Comparison of ENCODE assay signal across 8 cellular contexts in the genomic region with DNA sequence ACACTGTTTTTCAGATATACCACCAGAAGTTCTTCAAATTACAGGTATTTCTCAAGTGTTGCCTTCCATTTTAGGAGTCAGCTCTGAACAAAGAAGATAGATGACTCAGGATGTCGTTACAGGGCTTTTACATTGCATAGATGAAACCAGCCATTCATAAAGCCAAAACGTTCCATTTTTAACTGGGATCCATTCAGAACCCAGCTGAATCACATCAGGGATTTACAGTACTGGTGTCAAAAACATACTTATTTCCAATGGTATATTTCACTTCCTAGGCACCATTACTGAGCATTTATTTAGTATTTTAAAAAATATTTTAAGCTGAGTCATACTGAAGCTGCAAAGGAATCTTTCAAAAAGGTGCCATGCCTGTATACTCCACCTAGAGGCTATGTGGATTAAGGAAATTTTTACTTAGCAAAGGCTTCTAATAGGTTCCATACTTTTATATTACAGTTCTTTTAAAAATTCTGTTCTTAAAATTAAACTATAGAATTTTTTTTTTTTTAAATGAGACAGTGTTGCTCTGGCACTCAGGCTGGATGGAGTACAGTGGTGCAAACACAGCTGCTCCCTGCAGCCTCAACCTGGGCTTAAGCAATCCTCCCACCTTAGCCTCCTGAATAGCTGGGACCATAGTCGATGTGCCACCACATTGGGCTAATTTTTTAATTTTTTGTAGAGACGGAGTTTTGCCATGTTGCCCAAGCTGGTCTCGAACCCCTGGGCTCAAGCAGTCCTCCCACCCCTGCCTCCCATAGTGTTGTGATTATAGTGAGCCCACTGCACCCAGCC. TPM values are rescaled to one million over a fixed set of nuclear protein-coding genes. Genes with fewer than 3 reads are reported as not detected.
DNase-seq lines count a peak whose midpoint lies in the region; ATAC-seq and TF ChIP-seq lines count a peak whose summit lies in the region.

No MANE protein-coding gene starts in this region.

- peak; percentile 29 for ATAC-seq in GM18861 (IDR thresholded peaks at IDR 0.05; ENCODE audit: unreplicated experiment)

- CTCF ChIA-PET in PC-9 (lab: Charles Lee), result interaction anchor here (1.0 to 1.2 kb wide), 3 partner anchors 10 to 214 kb away, joined by 3 to 5 read pairs (median 3); no protein-coding TSS in a partner anchor

- no peaks in the 10 kb centered on the region for H3K9me3 ChIP-seq in PC-9 (ENCODE audit: insufficient read depth, low read depth)
- no peaks in the 10 kb centered on the region for H3K9me3 ChIP-seq in neural cell (ENCODE audit: low read length)

- TF ChIP-seq EP300 in neural cell (conservative IDR thresholded peaks at IDR 0.05; ENCODE audit: poor library complexity, severe bottlenecking), result no peak

- peaks cover 37% of the 10 kb centered on the region for H3K4me1 ChIP-seq in PC-9 (replicated peaks; ENCODE audit: insufficient read depth)

- H3K4me1 Mint-ChIP-seq in chondrocyte (ENCODE audit: low read depth), result peaks cover 58% of the 10 kb centered on the region

- intact Hi-C loops in PC-9 (cut with micrococcal nuclease; ENCODE audit: unreplicated experiment) (loop anchor here (10.0 kb wide), 1 partner anchor 332 kb away; no protein-coding TSS in a partner anchor), posterior cingulate gyrus (cut with DNase I) (no loop called here)

- DNase-seq in Caki2 (ENCODE audit: low read depth) (peak; percentile 79), HL-60 (ENCODE audit: low read depth in 1 of 2, low spot score in 1 of 2) (peak; percentile 28 to 53), PC-9 (peak; percentile 16 to 76), chondrocyte (ENCODE audit: low spot score) (no peak), UCSD-AML1 (lab: John Stamatoyannopoulos, UW; ENCODE audit: unreplicated experiment) (no peak), posterior cingulate gyrus (no peak)

- H3K27me3 ChIP-seq in HL-60 (ENCODE audit: insufficient read depth, poor library complexity, severe bottlenecking) (no peaks in the 10 kb centered on the region), PC-9 (ENCODE audit: insufficient read depth, low read depth) (no peaks in the 10 kb centered on the region), neural cell (ENCODE audit: insufficient read depth, low read depth, low read length) (no peaks in the 10 kb centered on the region)

- peak overlapping the region; percentile 93 for H3K27ac ChIP-seq in HL-60 (replicated peaks)
- peak overlapping the region; percentile 95 for H3K27ac ChIP-seq in PC-9
- H3K27ac ChIP-seq in neural cell (ENCODE audit: low read length), result peak overlapping the region; percentile 65

- TF ChIP-seq CTCF in HL-60 (IDR thresholded peaks at IDR 0.05; ENCODE audit: insufficient read depth, low read length) (peak; percentile 23), PC-9 (conservative IDR thresholded peaks at IDR 0.05) (peak; percentile 76), chondrocyte (IDR thresholded peaks at IDR 0.05) (peak; percentile 79), neural cell (IDR thresholded peaks at IDR 0.05; ENCODE audit: poor library complexity, severe bottlenecking) (peak; percentile 65)

- peak overlapping the region; percentile 87 for H3K4me3 Mint-ChIP-seq in chondrocyte (ENCODE audit: unreplicated experiment)

- POLR2A ChIA-PET in PC-9 (lab: Charles Lee; ENCODE audit: unreplicated experiment), result interaction anchor here (0.6 to 0.7 kb wide), 2 partner anchors 372 to 571 kb away, joined by 3 to 6 read pairs; no protein-coding TSS in a partner anchor

- peak overlapping the region; percentile 89 for H3K9ac ChIP-seq in neural cell (ENCODE audit: low read length)

- no TSS peak for BruUV-seq in PC-9 (replicated peaks; lab: Mats Ljungman, UMichigan)

- H3K4me3 ChIP-seq in HL-60 (replicated peaks; ENCODE audit: insufficient read depth, low read length) (peak overlapping the region; percentile 72), PC-9 (peak overlapping the region; percentile 92), neural cell (ENCODE audit: low read length) (peak overlapping the region; percentile 83)

- H3K79me2 ChIP-seq in PC-9 (ENCODE audit: low read depth), result peaks cover 92% of the 10 kb centered on the region
- H3K79me2 ChIP-seq in neural cell (replicated peaks; ENCODE audit: insufficient read depth, low read length), result peaks cover 64% of the 10 kb centered on the region

- no peaks in the 10 kb centered on the region for H4K20me1 ChIP-seq in PC-9 (ENCODE audit: insufficient read depth)
- H4K20me1 ChIP-seq in neural cell (ENCODE audit: insufficient read depth), result no peaks in the 10 kb centered on the region

- no peaks in the 10 kb centered on the region for H3K9me2 ChIP-seq in PC-9 (ENCODE audit: insufficient read depth)
- H3K9me2 ChIP-seq in neural cell (ENCODE audit: insufficient read depth, low read length), result no peaks in the 10 kb centered on the region

- in situ Hi-C loops in Caki2 (cut with HindIII; ENCODE audit: low pct_unique_long_range_greater_than_20kb, low sequenced_read_pairs), result no loop called here

- H3K36me3 ChIP-seq in PC-9 (ENCODE audit: low read depth), result peaks cover 38% of the 10 kb centered on the region
- H3K36me3 ChIP-seq in neural cell (ENCODE audit: insufficient read depth, low read length), result no peaks in the 10 kb centered on the region

- no peaks in the 10 kb centered on the region for H3K27me3 Mint-ChIP-seq in chondrocyte (ENCODE audit: low read depth)

- peaks cover 18% of the 10 kb centered on the region for H3F3A ChIP-seq in PC-9 (ENCODE audit: insufficient read depth, low read depth)
- H3F3A ChIP-seq in neural cell (ENCODE audit: insufficient read depth, low read length, poor library complexity, severe bottlenecking), result no peaks in the 10 kb centered on the region

- H2AFZ ChIP-seq in PC-9 (peak overlapping the region; percentile 77), neural cell (ENCODE audit: low read depth, low read length) (no peak overlapping the region)

- H3K4me2 ChIP-seq in PC-9 (peak overlapping the region; percentile 79), neural cell (ENCODE audit: low read length) (peak overlapping the region; percentile 87)

- no peaks in the 10 kb centered on the region for H3K9me3 Mint-ChIP-seq in chondrocyte (ENCODE audit: low read depth)

- H3K36me3 Mint-ChIP-seq in chondrocyte (ENCODE audit: low read depth), result peaks cover 14% of the 10 kb centered on the region

- H3K27ac Mint-ChIP-seq in chondrocyte (ENCODE audit: unreplicated experiment), result peak overlapping the region; percentile 90

- no peak for TF ChIP-seq RAD21 in neural cell (conservative IDR thresholded peaks at IDR 0.05)

TF ChIP-seq in neural cell, 6 proteins besides CTCF, POLR2A, EP300 and RAD21:
- TF ChIP-seq POLR2AphosphoS5 (IDR thresholded peaks at IDR 0.05) (peak; percentile 21), MXI1 (conservative IDR thresholded peaks at IDR 0.05; ENCODE audit: poor library complexity, severe bottlenecking) (no peak), SMC3 (conservative IDR thresholded peaks at IDR 0.05; ENCODE audit: poor library complexity) (peak; percentile 55), TAF1 (IDR thresholded peaks at IDR 0.05; ENCODE audit: low read depth) (no peak), EZH2 (IDR thresholded peaks at IDR 0.05; ENCODE audit: borderline replicate concordance, insufficient read depth, low read length, poor library complexity, severe bottlenecking) (no peak)
- TF ChIP-seq, protein P1, sequence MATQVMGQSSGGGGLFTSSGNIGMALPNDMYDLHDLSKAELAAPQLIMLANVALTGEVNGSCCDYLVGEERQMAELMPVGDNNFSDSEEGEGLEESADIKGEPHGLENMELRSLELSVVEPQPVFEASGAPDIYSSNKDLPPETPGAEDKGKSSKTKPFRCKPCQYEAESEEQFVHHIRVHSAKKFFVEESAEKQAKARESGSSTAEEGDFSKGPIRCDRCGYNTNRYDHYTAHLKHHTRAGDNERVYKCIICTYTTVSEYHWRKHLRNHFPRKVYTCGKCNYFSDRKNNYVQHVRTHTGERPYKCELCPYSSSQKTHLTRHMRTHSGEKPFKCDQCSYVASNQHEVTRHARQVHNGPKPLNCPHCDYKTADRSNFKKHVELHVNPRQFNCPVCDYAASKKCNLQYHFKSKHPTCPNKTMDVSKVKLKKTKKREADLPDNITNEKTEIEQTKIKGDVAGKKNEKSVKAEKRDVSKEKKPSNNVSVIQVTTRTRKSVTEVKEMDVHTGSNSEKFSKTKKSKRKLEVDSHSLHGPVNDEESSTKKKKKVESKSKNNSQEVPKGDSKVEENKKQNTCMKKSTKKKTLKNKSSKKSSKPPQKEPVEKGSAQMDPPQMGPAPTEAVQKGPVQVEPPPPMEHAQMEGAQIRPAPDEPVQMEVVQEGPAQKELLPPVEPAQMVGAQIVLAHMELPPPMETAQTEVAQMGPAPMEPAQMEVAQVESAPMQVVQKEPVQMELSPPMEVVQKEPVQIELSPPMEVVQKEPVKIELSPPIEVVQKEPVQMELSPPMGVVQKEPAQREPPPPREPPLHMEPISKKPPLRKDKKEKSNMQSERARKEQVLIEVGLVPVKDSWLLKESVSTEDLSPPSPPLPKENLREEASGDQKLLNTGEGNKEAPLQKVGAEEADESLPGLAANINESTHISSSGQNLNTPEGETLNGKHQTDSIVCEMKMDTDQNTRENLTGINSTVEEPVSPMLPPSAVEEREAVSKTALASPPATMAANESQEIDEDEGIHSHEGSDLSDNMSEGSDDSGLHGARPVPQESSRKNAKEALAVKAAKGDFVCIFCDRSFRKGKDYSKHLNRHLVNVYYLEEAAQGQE (IDR thresholded peaks at IDR 0.05; ENCODE audit: borderline replicate concordance), result no peak

RNA-seq across cellular contexts. Expression of gene ASF1A, which starts 2.6 kb away (rescaled TPM):
- 27.5 and 49.3 TPM in 2 replicates for total RNA-seq in Caki2 (2014; rRNA removed; shearing (Covaris generic); ENCODE audit: low replicate concordance)
- total RNA-seq in PC-9 (2021) (25.7 and 39.5 TPM in 2 replicates), chondrocyte (18.5 to 28.6 TPM (median 18.7 TPM) in 3 replicates)
- polyA plus RNA-seq in neural cell, result 49.4 and 65.6 TPM in 2 replicates
- 58.6 and 61.1 TPM in 2 replicates for polyA minus RNA-seq in neural cell

RNA-seq across cellular contexts. Expression of gene MCM9, which starts 38.4 kb away (rescaled TPM):
- 3.5 and 4.8 TPM in 2 replicates for total RNA-seq in Caki2 (2014; rRNA removed; shearing (Covaris generic); ENCODE audit: low replicate concordance)
- total RNA-seq in PC-9 (2021) (14.4 and 18.1 TPM in 2 replicates), chondrocyte (9.9 to 14.1 TPM (median 11.1 TPM) in 3 replicates)
- 7.8 TPM in 2 replicates for polyA plus RNA-seq in neural cell
- 4.9 and 8.0 TPM in 2 replicates for polyA minus RNA-seq in neural cell

Comparison
In these comparisons a context has a peak if more than half of its experiments do, and no peak if none do; other contexts are left out.
1. DNase-seq: peak in Caki2 (single experiment), HL-60 (2 of 2) and PC-9 (2 of 2); none in chondrocyte (single experiment), UCSD-AML1 (single experiment) and posterior cingulate gyrus (0 of 10).
2. CTCF ChIP-seq: peak in every context shown above with its lines; median percentile 79 in chondrocyte; 76 in PC-9; 65 in neural cell; 23 in HL-60.
3. Peak in every context shown above with its lines, with median percentiles within 50 percentile points of each other: H3K27ac ChIP-seq and H3K4me3 ChIP-seq.